18 cellular contexts compared by ENCODE assay signal in the genomic region with DNA sequence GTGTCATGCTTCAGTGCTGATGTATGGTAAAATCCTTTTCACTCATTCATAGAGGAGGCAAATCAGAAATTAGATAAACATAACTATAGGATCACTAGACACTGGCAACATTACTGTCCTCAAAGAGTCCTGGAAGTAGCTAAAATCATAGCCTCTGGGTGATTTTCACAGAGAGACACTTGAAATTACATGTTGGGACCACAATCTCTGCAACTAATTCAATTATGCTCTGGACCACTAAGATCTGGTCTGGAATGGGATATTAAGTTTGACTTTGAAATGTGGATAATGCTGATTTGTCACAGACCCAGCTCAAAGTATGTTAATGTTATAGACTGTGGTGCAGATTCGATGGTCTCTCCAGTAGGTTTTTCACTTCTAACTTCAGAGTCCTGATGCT.
DNase-seq lines count a peak whose midpoint lies in the region; ATAC-seq and TF ChIP-seq lines count a peak whose summit lies in the region.
"Had no signal": no experiment of that assay in that cellular context is flagged by ENCODE, and none has a peak within 500 bp of the region (broad histone marks: within the 10 kb centered on the region; RNA-seq: fewer than 3 reads in every experiment).

No MANE protein-coding gene starts in this region.

- DNase-seq in NCI-H526 treated with DMSO at 0.1 percent for 48 hours (lab: John Stamatoyannopoulos, UW) (peak; percentile 14), SJCRH30 (peak; percentile 54 to 93), AG08395 (ENCODE audit: low spot score) (no peak), NCI-H2196 treated with DMSO at 0.1 percent for 48 hours (lab: John Stamatoyannopoulos, UW; ENCODE audit: unreplicated experiment) (no peak), GOT3 (lab: John Stamatoyannopoulos, UW) (no peak)
- DNase-seq: 8988T; ACHN; C1 segment of cervical spinal cord; Calu3; CD4-positive, alpha-beta memory T cell; DMS53; DMS79 treated with DMSO at 0.1 percent for 48 hours; GF-D8; H7; HCEC 1CT had no signal

- peak overlapping the region; percentile 25 for H3K4me3 ChIP-seq in SJCRH30
- H3K4me3 ChIP-seq: A549 had no signal

- no peaks in the 10 kb centered on the region for H3K27me3 ChIP-seq in SJCRH30

- no peaks in the 10 kb centered on the region for H3K9me3 ChIP-seq in SJCRH30 (replicated peaks)
- H3K9me3 ChIP-seq: A549 had no signal

- peak overlapping the region; percentile 98 for H3K27ac ChIP-seq in SJCRH30
- H3K27ac ChIP-seq: A549 had no signal

- no peaks in the 10 kb centered on the region for H3K36me3 ChIP-seq in SJCRH30

- ATAC-seq in SK-N-SH treated with all-trans-retinoic acid at 6 μM for 48 hours: no peak; the same call in 2 of the 3 replicates
- ATAC-seq in HG03457 (IDR thresholded peaks at IDR 0.05; ENCODE audit: unreplicated experiment): no peak
- ATAC-seq: A549 had no signal

- peaks cover 32% of the 10 kb centered on the region for H3K4me1 ChIP-seq in SJCRH30
- H3K4me1 ChIP-seq: A549 had no signal

TF ChIP-seq in SK-N-SH treated with all-trans-retinoic acid at 6 μM for 48 hours, 23 proteins besides CTCF, POLR2A, EP300 and RAD21:
- peak; percentile 52; the same call in 1 of the 2 replicates for TF ChIP-seq TCF4 (CRISPR knock-in tag; IDR thresholded peaks at IDR 0.05; ENCODE audit: borderline replicate concordance)
- TF ChIP-seq BACH2 (CRISPR knock-in tag; IDR thresholded peaks at IDR 0.05; ENCODE audit: borderline replicate concordance): no peak
TF ChIP-seq in SK-N-SH treated with all-trans-retinoic acid at 6 μM for 48 hours: peak in this region for 1.

Comparison
In these comparisons a context has a peak if more than half of its experiments do, and no peak if none do; other contexts are left out.
1. DNase-seq: peak in NCI-H526 treated with DMSO at 0.1 percent for 48 hours (single experiment) and SJCRH30 (2 of 2); none in AG08395 (single experiment), NCI-H2196 treated with DMSO at 0.1 percent for 48 hours (single experiment) and GOT3 (single experiment).